ENCODE assay signal across 13 cellular contexts in the genomic region with DNA sequence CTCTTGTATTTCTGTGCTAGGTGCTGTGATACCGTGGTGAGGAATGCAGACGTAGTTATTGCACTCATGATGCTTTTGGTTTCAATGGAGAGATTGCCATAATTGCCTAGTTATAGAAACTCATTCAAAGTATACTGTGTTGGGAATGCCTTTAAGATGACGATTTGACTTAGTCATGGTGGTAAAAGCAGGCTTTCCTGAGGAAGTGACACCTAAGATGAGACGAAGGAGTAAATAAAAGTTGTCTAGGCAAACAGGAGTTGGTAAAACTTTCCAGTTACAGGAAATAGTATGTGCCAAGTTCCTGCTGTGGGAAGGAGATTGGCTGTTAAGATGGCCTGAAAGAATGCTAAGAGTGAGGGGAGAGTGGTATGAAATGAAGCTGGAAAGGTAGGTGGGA. TPM values are rescaled to one million over a fixed set of nuclear protein-coding genes. Genes with fewer than 3 reads are reported as not detected.
A peak's percentile ranks its signal among the peaks of the same experiment; 100 is the strongest.
DNase-seq lines count a peak whose midpoint lies in the region; ATAC-seq and TF ChIP-seq lines count a peak whose summit lies in the region.
"Had no signal": no experiment of that assay in that cellular context is flagged by ENCODE, and none has a peak within 500 bp of the region (broad histone marks: within the 10 kb centered on the region; RNA-seq: fewer than 3 reads in every experiment).

No MANE protein-coding gene starts in this region.

- peaks cover 10% of the 10 kb centered on the region for H3K36me3 Mint-ChIP-seq in MCF 10A (ENCODE audit: insufficient read depth, unreplicated experiment)

- no peak overlapping the region for H3K27ac Mint-ChIP-seq in MCF 10A (ENCODE audit: low read depth, unreplicated experiment)
- H3K27ac Mint-ChIP-seq: activated B cell treated with CpG ODN at 0.5 μM for 24 hours; activated naive CD8-positive, alpha-beta T cell had no signal

- no peaks in the 10 kb centered on the region for H3K27me3 Mint-ChIP-seq in MCF 10A (ENCODE audit: insufficient read depth, unreplicated experiment)
- H3K27me3 Mint-ChIP-seq: activated B cell treated with CpG ODN at 0.5 μM for 24 hours; activated naive CD8-positive, alpha-beta T cell had no signal

- no peaks in the 10 kb centered on the region for H3K9me3 Mint-ChIP-seq in MCF 10A (ENCODE audit: unreplicated experiment)
- H3K9me3 Mint-ChIP-seq: activated B cell treated with CpG ODN at 0.5 μM for 24 hours had no signal

- intact Hi-C loops in MCF 10A (cut with micrococcal nuclease) (no loop called here), breast epithelium (cut with DNase I; ENCODE audit: low total_unique reads) (no loop called here), sigmoid colon (cut with DNase I) (no loop called here)

- TF ChIP-seq POLR2A in breast epithelium (IDR thresholded peaks at IDR 0.05) (no peak), sigmoid colon (IDR thresholded peaks at IDR 0.05) (no peak)

- H3K27me3 ChIP-seq in breast epithelium (no peaks in the 10 kb centered on the region), sigmoid colon (no peaks in the 10 kb centered on the region)
- H3K27me3 ChIP-seq: colonic mucosa, esophagus squamous epithelium had no signal

- POLR2A ChIA-PET in MCF 10A (lab: Yijun Ruan, JAX) = no interaction called here
- POLR2A ChIA-PET in RWPE1 (lab: Yijun Ruan, JAX; ENCODE audit: low non-redundant PET) = no interaction called here

- H3K36me3 ChIP-seq in breast epithelium (no peaks in the 10 kb centered on the region), sigmoid colon (no peaks in the 10 kb centered on the region)
- H3K36me3 ChIP-seq: colonic mucosa had no signal

- WGBS in sigmoid colon, 2 donors = 45 to 69% methylated on average over 4 of the region's 4 CpGs

- TF ChIP-seq CTCF in MCF 10A (IDR thresholded peaks at IDR 0.05; ENCODE audit: unreplicated experiment) = no peak
- no peak for TF ChIP-seq CTCF in breast epithelium (IDR thresholded peaks at IDR 0.05)
- no peak for TF ChIP-seq CTCF in RWPE1 (conservative IDR thresholded peaks at IDR 0.05; ENCODE audit: low read depth)
- TF ChIP-seq CTCF in fibroblast of villous mesenchyme (IDR thresholded peaks at IDR 0.05; ENCODE audit: insufficient read depth, low read depth, low read length) = no peak
- no peak for TF ChIP-seq CTCF in sigmoid colon (IDR thresholded peaks at IDR 0.05)

- H3K4me1 ChIP-seq in breast epithelium = no peaks in the 10 kb centered on the region
- H3K4me1 ChIP-seq in sigmoid colon = peaks cover 0 to 12% (median 0%) of the 10 kb centered on the region in 4 donors
- H3K4me1 ChIP-seq: colonic mucosa had no signal

- H3K27ac ChIP-seq in breast epithelium (no peak overlapping the region), RWPE1 (no peak overlapping the region), sigmoid colon (no peak overlapping the region)
- H3K27ac ChIP-seq: colonic mucosa, esophagus squamous epithelium had no signal

- peaks cover 14% of the 10 kb centered on the region for H3K4me1 Mint-ChIP-seq in MCF 10A (ENCODE audit: insufficient read depth, unreplicated experiment)

- no peak overlapping the region for H3K4me3 ChIP-seq in breast epithelium
- H3K4me3 ChIP-seq in fibroblast of villous mesenchyme (ENCODE audit: low read depth, low read length) = no peak overlapping the region
- H3K4me3 ChIP-seq in sigmoid colon = no peak overlapping the region
- H3K4me3 ChIP-seq: colonic mucosa, esophagus squamous epithelium had no signal

- CTCF ChIA-PET in MCF 10A (lab: Yijun Ruan, JAX) (no interaction called here), RWPE1 (lab: Yijun Ruan, JAX) (no interaction called here)

- no TSS peak for BruUV-seq in MCF 10A (replicated peaks; lab: Mats Ljungman, UMichigan)

- H3K4me3 Mint-ChIP-seq in MCF 10A (ENCODE audit: unreplicated experiment) = no peak overlapping the region
- H3K4me3 Mint-ChIP-seq: activated B cell treated with CpG ODN at 0.5 μM for 24 hours; activated naive CD8-positive, alpha-beta T cell had no signal

- DNase-seq in MCF 10A (ENCODE audit: unreplicated experiment) = peak; percentile 41
- no peak for DNase-seq in breast epithelium (ENCODE audit: low spot score in 2 of 2)
- DNase-seq in RWPE1 (ENCODE audit: low spot score) = peak; percentile 55
- DNase-seq in fibroblast of villous mesenchyme (ENCODE audit: low read depth) = peak; percentile 61
- no peak for DNase-seq in pons (ENCODE audit: low spot score)
- no peak for DNase-seq in NCI-H526 (lab: John Stamatoyannopoulos, UW)
- DNase-seq in sigmoid colon = no peak
- DNase-seq: activated B cell treated with CpG ODN at 0.5 μM for 24 hours, colonic mucosa, esophagus squamous epithelium, NCI-H2171 treated with DMSO at 0.1 percent for 48 hours had no signal

- no peak for ATAC-seq in GM18907 (IDR thresholded peaks at IDR 0.05; ENCODE audit: unreplicated experiment)

- no peaks in the 10 kb centered on the region for H3K9me3 ChIP-seq in breast epithelium
- H3K9me3 ChIP-seq in sigmoid colon = no peaks in the 10 kb centered on the region
- H3K9me3 ChIP-seq: colonic mucosa, esophagus squamous epithelium had no signal

- no peak for TF ChIP-seq EP300 in sigmoid colon (IDR thresholded peaks at IDR 0.05)

RNA-seq across cellular contexts. Expression of gene FOCAD, which starts 48.1 kb away (rescaled TPM):
- 20.7 and 23.6 TPM in 2 replicates for total RNA-seq in MCF 10A (2022)
- total RNA-seq in breast epithelium = 10 to 100 TPM; 23.4 to 48.1 (median 36.7) TPM
- 54.4 and 93.7 TPM in 2 replicates for total RNA-seq in fibroblast of villous mesenchyme
- 10 to 100 TPM; 25.5 to 51.5 (median 34.0) TPM for total RNA-seq in sigmoid colon
- 10 to 100 TPM in 2 of 3 donors, 1 to 10 TPM in 1; 7.4 to 10.8 (median 10.2) TPM for polyA plus RNA-seq in sigmoid colon

Comparison
In these comparisons a context has a peak if more than half of its experiments do, and no peak if none do; other contexts are left out.
1. DNase-seq: peak in MCF 10A (single experiment), RWPE1 (single experiment) and fibroblast of villous mesenchyme (single experiment); none in breast epithelium (0 of 2), pons (single experiment), NCI-H526 (0 of 2) and sigmoid colon (single experiment).